In genomic region chr9:77977210-77977611, GRCh38 we compare ENCODE assay signal across 7 cellular contexts. TPM values are rescaled to one million over a fixed set of nuclear protein-coding genes. Genes with fewer than 3 reads are reported as not detected.
DNase-seq lines count a peak whose midpoint lies in the region; ATAC-seq and TF ChIP-seq lines count a peak whose summit lies in the region.

No MANE protein-coding gene starts in this region.

- H3K4me3 ChIP-seq in GM12865 (ENCODE audit: low read depth, low read length) (no peak overlapping the region), esophagus muscularis mucosa (no peak overlapping the region), transverse colon (no peak overlapping the region)
- H3K4me3 ChIP-seq in naive thymus-derived CD4-positive, alpha-beta T cell (ENCODE audit: low read length), result peak overlapping the region; percentile 2

- no peaks in the 10 kb centered on the region for H3K9me3 Mint-ChIP-seq in naive thymus-derived CD4-positive, alpha-beta T cell

- POLR2A ChIA-PET in naive thymus-derived CD4-positive, alpha-beta T cell (lab: Charles Lee), result interaction anchor here (0.7 to 2.4 kb wide), 9 partner anchors 20 to 332 kb away, joined by 3 to 8 read pairs (median 4); no protein-coding TSS in a partner anchor

- peak overlapping the region in 9 of 10 donors; percentile 29 to 77 (median 60) for H3K4me3 Mint-ChIP-seq in naive thymus-derived CD4-positive, alpha-beta T cell

- peaks cover 40 to 67% (median 47%) of the 10 kb centered on the region in 4 donors for H3K4me1 ChIP-seq in esophagus muscularis mucosa
- H3K4me1 ChIP-seq in naive thymus-derived CD4-positive, alpha-beta T cell (ENCODE audit: control insufficient read depth in 2 of 2, insufficient read depth in 2 of 2, low read length in 2 of 2), result peaks cover 23 to 45% of the 10 kb centered on the region in 2 donors
- peaks cover 40 to 60% (median 52%) of the 10 kb centered on the region in 4 donors for H3K4me1 ChIP-seq in transverse colon

- H3K36me3 Mint-ChIP-seq in naive thymus-derived CD4-positive, alpha-beta T cell, result peaks cover 0 to 6% (median 0%) of the 10 kb centered on the region in 5 donors

- in situ Hi-C loops in transverse colon (cut with MboI; ENCODE audit: low pct_ligation_motif_present in 1 of 4, low pct_unique_long_range_greater_than_20kb in 1 of 4, low sequenced_read_pairs in 3 of 4), result no loop called here

- peaks cover 41 to 76% (median 62%) of the 10 kb centered on the region in 7 donors for H3K4me1 Mint-ChIP-seq in naive thymus-derived CD4-positive, alpha-beta T cell

- DNase-seq in GM12865 (ENCODE audit: low read depth) (peak; percentile 53), NCI-H226 (peak; percentile 73), activated T-cell treated with anti-CD3 and anti-CD28 coated beads for 48 hours (ENCODE audit: low read depth) (peak; percentile 31), esophagus muscularis mucosa (ENCODE audit: extremely low spot score) (no peak), transverse colon (peak; percentile 66), GM19238 (ENCODE audit: insufficient read length, low spot score) (no peak)
- peak; percentile 12 to 58 (median 47) for DNase-seq in naive thymus-derived CD4-positive, alpha-beta T cell

- TF ChIP-seq EP300 in esophagus muscularis mucosa (IDR thresholded peaks at IDR 0.05), result no peak
- TF ChIP-seq EP300 in transverse colon (IDR thresholded peaks at IDR 0.05; ENCODE audit: low read depth), result no peak

- ATAC-seq in naive thymus-derived CD4-positive, alpha-beta T cell, result peak; percentile 78

- TF ChIP-seq CTCF in GM12865 (IDR thresholded peaks at IDR 0.05; ENCODE audit: insufficient read depth, low read depth, low read length, missing control alignments), result peak; percentile 36
- TF ChIP-seq CTCF in esophagus muscularis mucosa (IDR thresholded peaks at IDR 0.05), result peak; percentile 36 to 54 (median 42)
- TF ChIP-seq CTCF in transverse colon (IDR thresholded peaks at IDR 0.05), result peak; percentile 33 to 64 (median 48)

- WGBS in esophagus muscularis mucosa, result 60% methylated on average over 3 of the region's 4 CpGs
- 26 to 41% methylated on average over 4 of the region's 4 CpGs for WGBS in transverse colon (ENCODE audit: low coverage in 1 of 2), 2 donors

- no peaks in the 10 kb centered on the region for H3K27me3 Mint-ChIP-seq in naive thymus-derived CD4-positive, alpha-beta T cell

- no peaks in the 10 kb centered on the region for H3K36me3 ChIP-seq in esophagus muscularis mucosa
- H3K36me3 ChIP-seq in naive thymus-derived CD4-positive, alpha-beta T cell (ENCODE audit: control insufficient read depth in 2 of 3, insufficient read depth in 3 of 3, low read length in 3 of 3), result no peaks in the 10 kb centered on the region
- H3K36me3 ChIP-seq in transverse colon, result no peaks in the 10 kb centered on the region

- peak overlapping the region in 3 of 4 donors; percentile 5 to 30 (median 24) for H3K27ac ChIP-seq in esophagus muscularis mucosa (replicated peaks in 1 of 4)
- H3K27ac ChIP-seq in naive thymus-derived CD4-positive, alpha-beta T cell (ENCODE audit: low read depth, low read length), result peak overlapping the region; percentile 20
- H3K27ac ChIP-seq in transverse colon, result peak overlapping the region; percentile 70 to 82 (median 74)

- CTCF ChIA-PET in naive thymus-derived CD4-positive, alpha-beta T cell (lab: Charles Lee), result interaction anchor here (0.6 to 3.6 kb wide), 20 partner anchors 10 to 322 kb away, joined by 3 to 50 read pairs (median 6); no protein-coding TSS in a partner anchor

- TF ChIP-seq POLR2A in esophagus muscularis mucosa (IDR thresholded peaks at IDR 0.05; ENCODE audit: low read depth) (no peak), transverse colon (IDR thresholded peaks at IDR 0.05) (no peak)

- peak overlapping the region; percentile 57 to 87 (median 78) for H3K27ac Mint-ChIP-seq in naive thymus-derived CD4-positive, alpha-beta T cell

- H3K9me3 ChIP-seq in esophagus muscularis mucosa (no peaks in the 10 kb centered on the region), transverse colon (no peaks in the 10 kb centered on the region)
- H3K9me3 ChIP-seq in naive thymus-derived CD4-positive, alpha-beta T cell (ENCODE audit: control insufficient read depth in 2 of 3, low read length in 3 of 3), result no peaks in the 10 kb centered on the region

- H3K27me3 ChIP-seq in esophagus muscularis mucosa (no peaks in the 10 kb centered on the region), transverse colon (no peaks in the 10 kb centered on the region)
- H3K27me3 ChIP-seq in naive thymus-derived CD4-positive, alpha-beta T cell (ENCODE audit: control insufficient read depth in 2 of 2, insufficient read depth in 2 of 2, low read length in 2 of 2), result no peaks in the 10 kb centered on the region

- intact Hi-C loops in esophagus muscularis mucosa (cut with DNase I), result no loop called here
- intact Hi-C loops in naive thymus-derived CD4-positive, alpha-beta T cell (cut with micrococcal nuclease), result loop anchor here (1.0 to 5.0 kb wide), 5 partner anchors 58 to 520 kb away; no protein-coding TSS in a partner anchor
- intact Hi-C loops in transverse colon (cut with DNase I; ENCODE audit: low total_unique reads), result no loop called here

RNA-seq across cellular contexts. Expression of gene GNAQ, which starts 54.4 kb away (rescaled TPM):
- total RNA-seq in esophagus muscularis mucosa, result 10 to 100 TPM; 64.0 to 80.4 (median 69.2) TPM
- 10 to 100 TPM; 37.7 to 60.6 (median 47.7) TPM for total RNA-seq in naive thymus-derived CD4-positive, alpha-beta T cell
- polyA plus RNA-seq in naive thymus-derived CD4-positive, alpha-beta T cell, result 10 to 100 TPM in 1 of 2 donors, 1 to 10 TPM in 1; 7.2 to 11.4 TPM
- total RNA-seq in transverse colon, result 10 to 100 TPM; 36.3 to 54.9 (median 47.1) TPM

Comparison
In these comparisons a context has a peak if more than half of its experiments do, and no peak if none do; other contexts are left out.
1. DNase-seq: peak in GM12865 (single experiment), NCI-H226 (single experiment), activated T-cell treated with anti-CD3 and anti-CD28 coated beads for 48 hours (single experiment), naive thymus-derived CD4-positive, alpha-beta T cell (9 of 9) and transverse colon (single experiment); none in esophagus muscularis mucosa (single experiment) and GM19238 (single experiment).
2. H3K27ac ChIP-seq: peak in every context shown above with its lines; median percentile 74 in transverse colon; 24 in esophagus muscularis mucosa; 20 in naive thymus-derived CD4-positive, alpha-beta T cell.
3. intact Hi-C loops: an anchor here in naive thymus-derived CD4-positive, alpha-beta T cell (1.0 to 5.0 kb wide); none called in esophagus muscularis mucosa and transverse colon.
4. Peak in every context shown above with its lines, with median percentiles within 50 percentile points of each other: CTCF ChIP-seq.